In genomic region chr19:49877020-49877878, GRCh38 we compare ENCODE assay signal across 1 cellular context.
TF ChIP-seq lines count a peak whose summit lies in the region.

AKT1S1 (minus strand) TSS chr19:49877355; CDS start chr19:49873295, 4,060 bp downstream.
TBC1D17 (plus strand) TSS chr19:49877702; CDS start chr19:49877724, 22 bp downstream.

TF ChIP-seq in K562, 482 proteins besides CTCF, POLR2A, EP300 and RAD21 (continued from another document and continues in another):
- TF ChIP-seq, protein P1, sequence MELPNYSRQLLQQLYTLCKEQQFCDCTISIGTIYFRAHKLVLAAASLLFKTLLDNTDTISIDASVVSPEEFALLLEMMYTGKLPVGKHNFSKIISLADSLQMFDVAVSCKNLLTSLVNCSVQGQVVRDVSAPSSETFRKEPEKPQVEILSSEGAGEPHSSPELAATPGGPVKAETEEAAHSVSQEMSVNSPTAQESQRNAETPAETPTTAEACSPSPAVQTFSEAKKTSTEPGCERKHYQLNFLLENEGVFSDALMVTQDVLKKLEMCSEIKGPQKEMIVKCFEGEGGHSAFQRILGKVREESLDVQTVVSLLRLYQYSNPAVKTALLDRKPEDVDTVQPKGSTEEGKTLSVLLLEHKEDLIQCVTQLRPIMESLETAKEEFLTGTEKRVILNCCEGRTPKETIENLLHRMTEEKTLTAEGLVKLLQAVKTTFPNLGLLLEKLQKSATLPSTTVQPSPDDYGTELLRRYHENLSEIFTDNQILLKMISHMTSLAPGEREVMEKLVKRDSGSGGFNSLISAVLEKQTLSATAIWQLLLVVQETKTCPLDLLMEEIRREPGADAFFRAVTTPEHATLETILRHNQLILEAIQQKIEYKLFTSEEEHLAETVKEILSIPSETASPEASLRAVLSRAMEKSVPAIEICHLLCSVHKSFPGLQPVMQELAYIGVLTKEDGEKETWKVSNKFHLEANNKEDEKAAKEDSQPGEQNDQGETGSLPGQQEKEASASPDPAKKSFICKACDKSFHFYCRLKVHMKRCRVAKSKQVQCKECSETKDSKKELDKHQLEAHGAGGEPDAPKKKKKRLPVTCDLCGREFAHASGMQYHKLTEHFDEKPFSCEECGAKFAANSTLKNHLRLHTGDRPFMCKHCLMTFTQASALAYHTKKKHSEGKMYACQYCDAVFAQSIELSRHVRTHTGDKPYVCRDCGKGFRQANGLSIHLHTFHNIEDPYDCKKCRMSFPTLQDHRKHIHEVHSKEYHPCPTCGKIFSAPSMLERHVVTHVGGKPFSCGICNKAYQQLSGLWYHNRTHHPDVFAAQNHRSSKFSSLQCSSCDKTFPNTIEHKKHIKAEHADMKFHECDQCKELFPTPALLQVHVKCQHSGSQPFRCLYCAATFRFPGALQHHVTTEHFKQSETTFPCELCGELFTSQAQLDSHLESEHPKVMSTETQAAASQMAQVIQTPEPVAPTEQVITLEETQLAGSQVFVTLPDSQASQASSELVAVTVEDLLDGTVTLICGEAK (IDR thresholded peaks at IDR 0.05): peak; percentile 89
- TF ChIP-seq, protein P1 (CRISPR knock-in tag; IDR thresholded peaks at IDR 0.05): no peak
- TF ChIP-seq KLF10 (CRISPR knock-in tag; IDR thresholded peaks at IDR 0.05) (no peak), NFIC (IDR thresholded peaks at IDR 0.05) (peak; percentile 99), ZNF445 (CRISPR knock-in tag; IDR thresholded peaks at IDR 0.05; ENCODE audit: low read depth) (no peak), ELF1 (tag; IDR thresholded peaks at IDR 0.05) (peak; percentile 92), MBD2 (IDR thresholded peaks at IDR 0.05; ENCODE audit: borderline replicate concordance, low read depth) (peak; percentile 97), ILF3 (IDR thresholded peaks at IDR 0.05; ENCODE audit: borderline replicate concordance) (no peak), ZNF780A (CRISPR knock-in tag; IDR thresholded peaks at IDR 0.05) (no peak), ZFX (CRISPR knock-in tag; IDR thresholded peaks at IDR 0.05) (peak; percentile 99), REST (CRISPR knock-in tag; IDR thresholded peaks at IDR 0.05; ENCODE audit: low read depth) (peak; percentile 19), TAF9B (IDR thresholded peaks at IDR 0.05; ENCODE audit: partially characterized antibody) (peak; percentile 82), NFATC3 (IDR thresholded peaks at IDR 0.05) (no peak; the same call in 1 of the 2 replicates), RBM25 (IDR thresholded peaks at IDR 0.05; ENCODE audit: low read depth, low read length, severe bottlenecking) (no peak), PYGO2 (tag; IDR thresholded peaks at IDR 0.05) (no peak), PTBP1 (IDR thresholded peaks at IDR 0.05; ENCODE audit: low read depth, low read length) (0 out of 2 replicates have a peak, but pooled peaks have one; percentile 18), HIVEP1 (CRISPR knock-in tag; IDR thresholded peaks at IDR 0.05) (peak; percentile 60; the same call in 1 of the 2 replicates), EP400 (IDR thresholded peaks at IDR 0.05) (peak; percentile 94), RBFOX2 (IDR thresholded peaks at IDR 0.05; ENCODE audit: low read depth, low read length) (peak; percentile 86), SIRT6 (IDR thresholded peaks at IDR 0.05; ENCODE audit: low read depth, low read length) (no peak), PHF8 (IDR thresholded peaks at IDR 0.05; ENCODE audit: borderline replicate concordance, low read length) (peak; percentile 84), ZNF197 (CRISPR knock-in tag; IDR thresholded peaks at IDR 0.05; ENCODE audit: low read depth) (peak; percentile 84; the same call in 1 of the 2 replicates), TBL1XR1 (IDR thresholded peaks at IDR 0.05; ENCODE audit: low read length in 2 of 2) (peak in 1 of 2 experiments; percentile 10; a peak in 1 of 4 replicates), SMARCE1 (IDR thresholded peaks at IDR 0.05) (0 out of 2 replicates have a peak, but pooled peaks have one; percentile 20), BRF2 (IDR thresholded peaks at IDR 0.05; ENCODE audit: borderline replicate concordance, insufficient read depth, insufficient read length) (no peak), MYNN (IDR thresholded peaks at IDR 0.05) (no peak), MYNN (CRISPR knock-in tag; IDR thresholded peaks at IDR 0.05) (no peak), SUPT5H (IDR thresholded peaks at IDR 0.05) (peak; percentile 84), POLR2G (IDR thresholded peaks at IDR 0.05; ENCODE audit: low read depth, low read length) (peak; percentile 66), NEUROD1 (IDR thresholded peaks at IDR 0.05; ENCODE audit: borderline replicate concordance, low read depth, low read length, partially characterized antibody) (peak; percentile 18), SOX6 (IDR thresholded peaks at IDR 0.05) (peak; percentile 26; the same call in 1 of the 2 replicates)
- TF ChIP-seq, protein P2, sequence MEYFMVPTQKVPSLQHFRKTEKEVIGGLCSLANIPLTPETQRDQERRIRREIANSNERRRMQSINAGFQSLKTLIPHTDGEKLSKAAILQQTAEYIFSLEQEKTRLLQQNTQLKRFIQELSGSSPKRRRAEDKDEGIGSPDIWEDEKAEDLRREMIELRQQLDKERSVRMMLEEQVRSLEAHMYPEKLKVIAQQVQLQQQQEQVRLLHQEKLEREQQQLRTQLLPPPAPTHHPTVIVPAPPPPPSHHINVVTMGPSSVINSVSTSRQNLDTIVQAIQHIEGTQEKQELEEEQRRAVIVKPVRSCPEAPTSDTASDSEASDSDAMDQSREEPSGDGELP (CRISPR knock-in tag; IDR thresholded peaks at IDR 0.05; ENCODE audit: borderline replicate concordance): peak; percentile 95
- TF ChIP-seq, protein P3, sequence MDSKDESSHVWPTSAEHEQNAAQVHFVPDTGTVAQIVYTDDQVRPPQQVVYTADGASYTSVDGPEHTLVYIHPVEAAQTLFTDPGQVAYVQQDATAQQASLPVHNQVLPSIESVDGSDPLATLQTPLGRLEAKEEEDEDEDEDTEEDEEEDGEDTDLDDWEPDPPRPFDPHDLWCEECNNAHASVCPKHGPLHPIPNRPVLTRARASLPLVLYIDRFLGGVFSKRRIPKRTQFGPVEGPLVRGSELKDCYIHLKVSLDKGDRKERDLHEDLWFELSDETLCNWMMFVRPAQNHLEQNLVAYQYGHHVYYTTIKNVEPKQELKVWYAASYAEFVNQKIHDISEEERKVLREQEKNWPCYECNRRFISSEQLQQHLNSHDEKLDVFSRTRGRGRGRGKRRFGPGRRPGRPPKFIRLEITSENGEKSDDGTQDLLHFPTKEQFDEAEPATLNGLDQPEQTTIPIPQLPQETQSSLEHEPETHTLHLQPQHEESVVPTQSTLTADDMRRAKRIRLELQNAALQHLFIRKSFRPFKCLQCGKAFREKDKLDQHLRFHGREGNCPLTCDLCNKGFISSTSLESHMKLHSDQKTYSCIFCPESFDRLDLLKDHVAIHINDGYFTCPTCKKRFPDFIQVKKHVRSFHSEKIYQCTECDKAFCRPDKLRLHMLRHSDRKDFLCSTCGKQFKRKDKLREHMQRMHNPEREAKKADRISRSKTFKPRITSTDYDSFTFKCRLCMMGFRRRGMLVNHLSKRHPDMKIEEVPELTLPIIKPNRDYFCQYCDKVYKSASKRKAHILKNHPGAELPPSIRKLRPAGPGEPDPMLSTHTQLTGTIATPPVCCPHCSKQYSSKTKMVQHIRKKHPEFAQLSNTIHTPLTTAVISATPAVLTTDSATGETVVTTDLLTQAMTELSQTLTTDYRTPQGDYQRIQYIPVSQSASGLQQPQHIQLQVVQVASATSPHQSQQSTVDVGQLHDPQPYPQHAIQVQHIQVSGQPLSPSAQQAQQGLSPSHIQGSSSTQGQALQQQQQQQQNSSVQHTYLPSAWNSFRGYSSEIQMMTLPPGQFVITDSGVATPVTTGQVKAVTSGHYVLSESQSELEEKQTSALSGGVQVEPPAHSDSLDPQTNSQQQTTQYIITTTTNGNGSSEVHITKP (IDR thresholded peaks at IDR 0.05; ENCODE audit: partially characterized antibody): peak; percentile 100
- TF ChIP-seq, protein P4, sequence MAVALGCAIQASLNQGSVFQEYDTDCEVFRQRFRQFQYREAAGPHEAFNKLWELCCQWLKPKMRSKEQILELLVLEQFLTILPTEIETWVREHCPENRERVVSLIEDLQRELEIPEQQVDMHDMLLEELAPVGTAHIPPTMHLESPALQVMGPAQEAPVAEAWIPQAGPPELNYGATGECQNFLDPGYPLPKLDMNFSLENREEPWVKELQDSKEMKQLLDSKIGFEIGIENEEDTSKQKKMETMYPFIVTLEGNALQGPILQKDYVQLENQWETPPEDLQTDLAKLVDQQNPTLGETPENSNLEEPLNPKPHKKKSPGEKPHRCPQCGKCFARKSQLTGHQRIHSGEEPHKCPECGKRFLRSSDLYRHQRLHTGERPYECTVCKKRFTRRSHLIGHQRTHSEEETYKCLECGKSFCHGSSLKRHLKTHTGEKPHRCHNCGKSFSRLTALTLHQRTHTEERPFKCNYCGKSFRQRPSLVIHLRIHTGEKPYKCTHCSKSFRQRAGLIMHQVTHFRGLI (CRISPR knock-in tag; IDR thresholded peaks at IDR 0.05): no peak
- TF ChIP-seq, protein P5, sequence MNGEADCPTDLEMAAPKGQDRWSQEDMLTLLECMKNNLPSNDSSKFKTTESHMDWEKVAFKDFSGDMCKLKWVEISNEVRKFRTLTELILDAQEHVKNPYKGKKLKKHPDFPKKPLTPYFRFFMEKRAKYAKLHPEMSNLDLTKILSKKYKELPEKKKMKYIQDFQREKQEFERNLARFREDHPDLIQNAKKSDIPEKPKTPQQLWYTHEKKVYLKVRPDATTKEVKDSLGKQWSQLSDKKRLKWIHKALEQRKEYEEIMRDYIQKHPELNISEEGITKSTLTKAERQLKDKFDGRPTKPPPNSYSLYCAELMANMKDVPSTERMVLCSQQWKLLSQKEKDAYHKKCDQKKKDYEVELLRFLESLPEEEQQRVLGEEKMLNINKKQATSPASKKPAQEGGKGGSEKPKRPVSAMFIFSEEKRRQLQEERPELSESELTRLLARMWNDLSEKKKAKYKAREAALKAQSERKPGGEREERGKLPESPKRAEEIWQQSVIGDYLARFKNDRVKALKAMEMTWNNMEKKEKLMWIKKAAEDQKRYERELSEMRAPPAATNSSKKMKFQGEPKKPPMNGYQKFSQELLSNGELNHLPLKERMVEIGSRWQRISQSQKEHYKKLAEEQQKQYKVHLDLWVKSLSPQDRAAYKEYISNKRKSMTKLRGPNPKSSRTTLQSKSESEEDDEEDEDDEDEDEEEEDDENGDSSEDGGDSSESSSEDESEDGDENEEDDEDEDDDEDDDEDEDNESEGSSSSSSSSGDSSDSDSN (IDR thresholded peaks at IDR 0.05; ENCODE audit: borderline replicate concordance in 1 of 2, low read depth in 2 of 2, low read length in 2 of 2): no peak
